Comparison of ENCODE assay signal across 8 cellular contexts in the genomic region with DNA sequence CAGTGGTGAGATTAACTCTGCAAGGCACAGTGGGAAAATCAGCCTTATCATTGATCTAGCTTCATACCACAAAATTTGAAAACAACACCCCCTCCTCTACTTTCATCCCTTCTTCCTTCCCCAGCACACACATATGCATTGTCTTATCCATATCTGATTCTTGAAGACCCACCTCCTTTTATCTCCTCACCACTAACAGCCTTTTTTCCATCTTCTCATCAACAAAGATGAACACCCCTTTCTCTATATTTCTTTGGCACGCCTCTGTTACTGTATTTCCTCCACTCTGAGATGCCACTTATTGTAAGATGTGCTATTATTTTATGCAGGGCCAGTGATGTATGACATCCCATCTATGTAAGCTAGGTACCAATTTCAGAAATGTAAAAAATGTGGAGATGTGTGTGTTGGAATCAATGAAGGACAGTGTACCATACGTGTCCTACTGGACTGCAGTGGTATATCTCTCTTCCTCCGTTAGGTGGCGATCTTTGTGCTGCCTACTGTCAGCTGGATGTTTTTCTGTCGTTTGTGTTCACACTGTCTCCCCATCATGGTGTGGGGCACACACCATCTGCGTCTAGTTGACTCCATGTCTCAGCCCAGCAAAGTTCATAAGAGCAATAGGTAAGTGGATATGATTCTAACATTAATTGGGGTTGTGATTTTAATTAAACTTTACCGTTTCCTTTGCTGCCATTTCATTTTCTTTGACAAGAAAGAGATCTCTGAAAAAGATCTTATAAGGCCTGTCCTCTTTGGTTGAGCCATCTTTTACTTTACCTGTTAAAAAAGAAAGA.
A peak's percentile ranks its signal among the peaks of the same experiment; 100 is the strongest.
DNase-seq lines count a peak whose midpoint lies in the region; ATAC-seq and TF ChIP-seq lines count a peak whose summit lies in the region.

No MANE protein-coding gene starts in this region.

- H3K36me3 ChIP-seq in neutrophil: no peaks in the 10 kb centered on the region

- ATAC-seq in HG03521 (IDR thresholded peaks at IDR 0.05; ENCODE audit: unreplicated experiment): peak; percentile 90

- H3K4me1 ChIP-seq in neutrophil (ENCODE audit: control insufficient read depth in 1 of 2, insufficient read depth in 1 of 2, low read depth in 1 of 2, low read length in 1 of 2): peaks cover 2 to 3% of the 10 kb centered on the region in 2 experiments

- H3K27me3 ChIP-seq in neutrophil: peaks cover 11% of the 10 kb centered on the region

- H3K4me3 ChIP-seq in fibroblast of pulmonary artery (replicated peaks; ENCODE audit: low read depth, low read length): no peak overlapping the region
- no peak overlapping the region for H3K4me3 ChIP-seq in neutrophil (ENCODE audit: low read depth in 1 of 2, low read length in 1 of 2)

- TF ChIP-seq CTCF in fibroblast of pulmonary artery (IDR thresholded peaks at IDR 0.05; ENCODE audit: low read length, missing control alignments): peak; percentile 94
- peak; percentile 80 for TF ChIP-seq CTCF in neutrophil (IDR thresholded peaks at IDR 0.05)

- H3K9me3 ChIP-seq in neutrophil: no peaks in the 10 kb centered on the region

- DNase-seq in CMK (ENCODE audit: low read depth) (peak; percentile 9), GM19240 (ENCODE audit: insufficient read length, low spot score) (peak; percentile 33), NCI-H82 treated with DMSO at 0.1 percent for 48 hours (lab: John Stamatoyannopoulos, UW; ENCODE audit: unreplicated experiment) (peak; percentile 65), activated T-cell treated with anti-CD3 and anti-CD28 coated beads for 24 hours (ENCODE audit: low read depth) (peak; percentile 13), fibroblast of pulmonary artery (ENCODE audit: low read depth) (peak; percentile 57), UCSD-AML1 (lab: John Stamatoyannopoulos, UW; ENCODE audit: unreplicated experiment) (no peak)

- H3K27ac ChIP-seq in neutrophil: no peak overlapping the region
